18 cellular contexts compared by ENCODE assay signal in the genomic region with DNA sequence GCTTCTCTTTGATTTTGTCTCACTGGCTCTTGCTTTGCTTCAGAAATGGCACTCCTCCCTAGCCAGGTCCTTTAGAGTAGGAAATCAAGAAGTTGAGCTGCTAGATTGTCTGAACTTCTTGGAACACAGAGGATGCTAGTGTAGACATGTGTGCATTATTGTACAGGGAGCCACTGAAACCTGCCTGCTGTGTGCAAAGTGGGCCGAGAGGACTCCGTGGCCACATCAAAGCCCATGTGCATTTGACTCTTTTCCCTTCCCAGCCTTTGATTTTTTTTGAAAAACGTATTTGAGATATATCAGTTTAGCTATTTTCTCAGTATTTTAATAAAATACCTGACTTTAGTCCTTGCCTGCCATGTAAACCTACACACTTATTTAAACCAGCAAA. TPM values are rescaled to one million over a fixed set of nuclear protein-coding genes. Genes with fewer than 3 reads are reported as not detected.
A peak's percentile ranks its signal among the peaks of the same experiment; 100 is the strongest.
DNase-seq lines count a peak whose midpoint lies in the region; ATAC-seq and TF ChIP-seq lines count a peak whose summit lies in the region.
"Had no signal": no experiment of that assay in that cellular context is flagged by ENCODE, and none has a peak within 500 bp of the region (broad histone marks: within the 10 kb centered on the region; RNA-seq: fewer than 3 reads in every experiment).

No MANE protein-coding gene starts in this region.

- TF ChIP-seq POLR2A in heart left ventricle (IDR thresholded peaks at IDR 0.05), result no peak

- H3K27me3 ChIP-seq in heart left ventricle, result no peaks in the 10 kb centered on the region
- H3K27me3 ChIP-seq in OCI-LY1 (ENCODE audit: insufficient read depth, low read length), result no peaks in the 10 kb centered on the region
- no peaks in the 10 kb centered on the region for H3K27me3 ChIP-seq in muscle layer of duodenum (ENCODE audit: low read depth, low read length)
- H3K27me3 ChIP-seq in subcutaneous abdominal adipose tissue (ENCODE audit: control insufficient read depth in 5 of 5, insufficient read depth in 4 of 5, low read length in 5 of 5), result no peaks in the 10 kb centered on the region

- H3K27ac ChIP-seq in heart left ventricle, result peak overlapping the region; percentile 20 to 89 (median 70)
- peak overlapping the region; percentile 57 for H3K27ac ChIP-seq in OCI-LY1 (ENCODE audit: low read depth, low read length, poor library complexity, severe bottlenecking)
- H3K27ac ChIP-seq in muscle layer of duodenum (ENCODE audit: low read length), result peak overlapping the region; percentile 33
- peak overlapping the region; percentile 35 for H3K27ac ChIP-seq in subcutaneous abdominal adipose tissue (ENCODE audit: low read depth, low read length)
- H3K27ac ChIP-seq: thoracic aorta had no signal

- WGBS in heart left ventricle, 4 donors, result 43 to 80% (median 54%) methylated on average over 3 of the region's 3 CpGs

- H3K79me2 ChIP-seq in OCI-LY1 (ENCODE audit: insufficient read depth, low read length), result peaks cover 27% of the 10 kb centered on the region

- H3K4me1 ChIP-seq in heart left ventricle (peaks cover 18 to 97% (median 85%) of the 10 kb centered on the region in 12 donors), OCI-LY1 (ENCODE audit: insufficient read depth, low read length, severe bottlenecking) (peaks cover 81% of the 10 kb centered on the region), muscle layer of duodenum (ENCODE audit: control insufficient read depth in 1 of 2, insufficient read depth in 2 of 2, low read length in 2 of 2) (peaks cover 19 to 52% of the 10 kb centered on the region in 2 donors), subcutaneous abdominal adipose tissue (ENCODE audit: control insufficient read depth in 5 of 5, insufficient read depth in 5 of 5, low read length in 5 of 5) (peaks cover 5 to 46% (median 35%) of the 10 kb centered on the region in 5 donors)

- peak overlapping the region; percentile 40 for H3K4me2 ChIP-seq in OCI-LY1 (ENCODE audit: low read length)

- no peaks in the 10 kb centered on the region for H4K20me1 ChIP-seq in OCI-LY1 (ENCODE audit: insufficient read depth, low read length)

- H3K4me3 ChIP-seq in heart left ventricle (no peak overlapping the region), OCI-LY1 (ENCODE audit: low read depth, low read length, poor library complexity, severe bottlenecking) (no peak overlapping the region), muscle layer of duodenum (ENCODE audit: low read depth in 1 of 2, low read length in 2 of 2) (no peak overlapping the region), subcutaneous abdominal adipose tissue (ENCODE audit: low read depth in 1 of 5, low read length in 5 of 5) (no peak overlapping the region)
- H3K4me3 ChIP-seq: thoracic aorta had no signal

- no peaks in the 10 kb centered on the region for H3F3A ChIP-seq in OCI-LY1 (ENCODE audit: insufficient read depth, low read length)

- H3K9me3 ChIP-seq in heart left ventricle (peaks cover 0 to 11% (median 4%) of the 10 kb centered on the region in 12 donors), OCI-LY1 (ENCODE audit: low read length) (no peaks in the 10 kb centered on the region), muscle layer of duodenum (ENCODE audit: control insufficient read depth in 1 of 2, low read length in 2 of 2) (peaks cover 0 to 4% of the 10 kb centered on the region in 2 donors), subcutaneous abdominal adipose tissue (ENCODE audit: control insufficient read depth in 5 of 5, low read length in 5 of 5) (peaks cover 0 to 6% (median 0%) of the 10 kb centered on the region in 5 donors)
- H3K9me3 ChIP-seq: thoracic aorta had no signal

- H3K9ac ChIP-seq in OCI-LY1 (ENCODE audit: low read length) (peak overlapping the region; percentile 4; the same call in 1 of the 2 replicates), subcutaneous abdominal adipose tissue (ENCODE audit: low read length in 5 of 5) (no peak overlapping the region)

- DNase-seq in heart left ventricle, result no peak
- no peak for DNase-seq in cardiac septum (ENCODE audit: low spot score)
- no peak for DNase-seq in cerebellar cortex (ENCODE audit: low spot score)
- no peak for DNase-seq in islet precursor cell
- DNase-seq: activated CD4-positive, alpha-beta T cell treated with anti-CD3 and anti-CD28 coated beads, Interleukin-2, amount 50 U/mL, for 4 hours; activated T-cell treated with anti-CD3 and anti-CD28 coated beads, Interleukin-2, amount 50 U/mL, for 24 hours; CD8-positive, alpha-beta memory T cell; NCI-H1930; NCI-H524; SHP77; stimulated activated CD4-positive, alpha-beta T cell treated with anti-CD3 and anti-CD28 coated beads, Interleukin-4, amount 100 ng/mL, for 1 hour; T-helper 1 cell had no signal

- TF ChIP-seq CTCF in heart left ventricle (IDR thresholded peaks at IDR 0.05), result no peak
- TF ChIP-seq CTCF in OCI-LY1 (IDR thresholded peaks at IDR 0.05; ENCODE audit: low read length), result no peak

- H2AFZ ChIP-seq in OCI-LY1 (ENCODE audit: low read length), result no peak overlapping the region

- no peaks in the 10 kb centered on the region for H3K9me2 ChIP-seq in OCI-LY1 (ENCODE audit: low read depth, low read length)

- no peak for ATAC-seq in heart left ventricle
- no peak for ATAC-seq in GM18520 (IDR thresholded peaks at IDR 0.05; ENCODE audit: unreplicated experiment)
- ATAC-seq: esophagus mucosa had no signal

- intact Hi-C loops in heart left ventricle (cut with DNase I) (loop anchor here in 1 of 10 donors (5.0 kb wide), 1 partner anchor 750 kb away; no protein-coding TSS in a partner anchor), cardiac septum (cut with DNase I) (no loop called here)

- peaks cover 0 to 43% (median 9%) of the 10 kb centered on the region in 9 donors for H3K36me3 ChIP-seq in heart left ventricle
- peaks cover 23% of the 10 kb centered on the region; the same call in 1 of the 2 replicates for H3K36me3 ChIP-seq in OCI-LY1 (ENCODE audit: insufficient read depth, low read length)
- H3K36me3 ChIP-seq in muscle layer of duodenum (ENCODE audit: control insufficient read depth in 1 of 2, insufficient read depth in 2 of 2, low read length in 2 of 2), result peaks cover 6% of the 10 kb centered on the region in 2 donors
- peaks cover 5 to 21% (median 12%) of the 10 kb centered on the region in 5 donors for H3K36me3 ChIP-seq in subcutaneous abdominal adipose tissue (ENCODE audit: control insufficient read depth in 5 of 5, insufficient read depth in 5 of 5, low read length in 5 of 5)
- H3K36me3 ChIP-seq: thoracic aorta had no signal

RNA-seq across cellular contexts. Expression of a gene that starts 20.1 kb away (rescaled TPM):
- total RNA-seq in heart left ventricle (1 to 10 TPM; 2.5 to 7.6 (median 6.2) TPM), cardiac septum (8.7 TPM)
- 1 to 10 TPM; 2.4 to 3.3 TPM for polyA plus RNA-seq in heart left ventricle

RNA-seq across cellular contexts. Expression of a gene that starts 20.2 kb away (rescaled TPM):
- total RNA-seq in heart left ventricle (100 to 1,000 TPM; 239 to 493 (median 385) TPM), cardiac septum (314 TPM)
- 100 to 1,000 TPM; 202 to 217 TPM for polyA plus RNA-seq in heart left ventricle

RNA-seq across cellular contexts. Expression of a gene that starts 54.4 kb away (rescaled TPM):
- total RNA-seq in heart left ventricle, result 10 to 100 TPM in 4 of 9 donors, 1 to 10 TPM in 5; 4.3 to 12.1 (median 10.0) TPM
- polyA plus RNA-seq in heart left ventricle, result 10 to 100 TPM in 1 of 2 donors, 1 to 10 TPM in 1; 5.3 to 15.5 TPM
- 10.9 TPM for total RNA-seq in cardiac septum

RNA-seq across cellular contexts. Expression of a gene that starts 54.6 kb away (rescaled TPM):
- total RNA-seq in heart left ventricle, result 10 to 100 TPM; 15.8 to 24.0 (median 19.1) TPM
- 10 to 100 TPM; 12.1 to 19.4 TPM for polyA plus RNA-seq in heart left ventricle
- total RNA-seq in cardiac septum, result 15.8 TPM
